ENCODE assay signal across 8 cellular contexts in the genomic region with DNA sequence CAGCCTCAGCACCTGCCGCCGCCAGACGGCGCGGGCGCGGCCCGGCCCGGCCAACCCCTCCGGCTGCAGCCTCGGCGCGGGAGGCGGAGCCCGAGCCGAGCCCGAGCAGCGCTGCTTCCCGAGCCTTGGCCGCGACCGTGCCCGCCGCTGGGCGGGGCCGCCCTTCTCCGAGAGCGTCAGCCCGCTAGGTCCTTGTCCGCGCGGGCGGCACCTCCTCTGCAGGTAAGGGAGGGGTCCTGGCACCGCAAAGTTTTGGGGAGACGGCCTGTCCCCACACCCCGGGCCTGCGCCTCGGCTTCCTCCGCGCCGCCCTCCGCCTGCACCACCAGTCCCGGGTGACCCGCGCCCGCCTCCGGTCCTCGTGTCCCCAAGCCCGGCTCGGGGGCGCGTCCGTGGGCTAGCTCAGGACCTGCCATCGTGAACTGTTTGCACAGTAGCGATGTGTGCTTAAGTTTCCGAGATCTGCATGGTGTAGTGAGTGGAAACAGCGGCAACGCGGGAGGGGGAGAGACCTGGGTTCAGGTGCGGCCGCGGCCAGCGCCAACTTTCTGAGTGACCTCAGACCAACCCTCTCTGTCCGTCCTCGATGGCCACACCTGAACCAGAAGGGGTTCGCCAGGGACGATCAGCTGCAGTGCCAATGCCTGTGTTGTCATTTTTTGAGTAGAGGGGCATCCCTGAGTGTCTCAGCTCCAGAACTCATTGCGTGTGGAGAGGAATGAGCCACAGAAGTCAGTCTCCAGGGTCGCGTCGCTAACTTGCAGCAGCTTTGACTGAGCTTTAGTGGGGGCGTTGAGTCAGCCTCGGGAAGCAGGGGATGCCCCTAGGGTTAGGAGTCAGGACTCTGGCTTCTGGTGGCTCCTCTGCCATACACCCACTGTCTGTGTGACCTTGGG. TPM values are rescaled to one million over a fixed set of nuclear protein-coding genes. Genes with fewer than 3 reads are reported as not detected.
DNase-seq lines count a peak whose midpoint lies in the region; ATAC-seq and TF ChIP-seq lines count a peak whose summit lies in the region.

A gene with protein sequence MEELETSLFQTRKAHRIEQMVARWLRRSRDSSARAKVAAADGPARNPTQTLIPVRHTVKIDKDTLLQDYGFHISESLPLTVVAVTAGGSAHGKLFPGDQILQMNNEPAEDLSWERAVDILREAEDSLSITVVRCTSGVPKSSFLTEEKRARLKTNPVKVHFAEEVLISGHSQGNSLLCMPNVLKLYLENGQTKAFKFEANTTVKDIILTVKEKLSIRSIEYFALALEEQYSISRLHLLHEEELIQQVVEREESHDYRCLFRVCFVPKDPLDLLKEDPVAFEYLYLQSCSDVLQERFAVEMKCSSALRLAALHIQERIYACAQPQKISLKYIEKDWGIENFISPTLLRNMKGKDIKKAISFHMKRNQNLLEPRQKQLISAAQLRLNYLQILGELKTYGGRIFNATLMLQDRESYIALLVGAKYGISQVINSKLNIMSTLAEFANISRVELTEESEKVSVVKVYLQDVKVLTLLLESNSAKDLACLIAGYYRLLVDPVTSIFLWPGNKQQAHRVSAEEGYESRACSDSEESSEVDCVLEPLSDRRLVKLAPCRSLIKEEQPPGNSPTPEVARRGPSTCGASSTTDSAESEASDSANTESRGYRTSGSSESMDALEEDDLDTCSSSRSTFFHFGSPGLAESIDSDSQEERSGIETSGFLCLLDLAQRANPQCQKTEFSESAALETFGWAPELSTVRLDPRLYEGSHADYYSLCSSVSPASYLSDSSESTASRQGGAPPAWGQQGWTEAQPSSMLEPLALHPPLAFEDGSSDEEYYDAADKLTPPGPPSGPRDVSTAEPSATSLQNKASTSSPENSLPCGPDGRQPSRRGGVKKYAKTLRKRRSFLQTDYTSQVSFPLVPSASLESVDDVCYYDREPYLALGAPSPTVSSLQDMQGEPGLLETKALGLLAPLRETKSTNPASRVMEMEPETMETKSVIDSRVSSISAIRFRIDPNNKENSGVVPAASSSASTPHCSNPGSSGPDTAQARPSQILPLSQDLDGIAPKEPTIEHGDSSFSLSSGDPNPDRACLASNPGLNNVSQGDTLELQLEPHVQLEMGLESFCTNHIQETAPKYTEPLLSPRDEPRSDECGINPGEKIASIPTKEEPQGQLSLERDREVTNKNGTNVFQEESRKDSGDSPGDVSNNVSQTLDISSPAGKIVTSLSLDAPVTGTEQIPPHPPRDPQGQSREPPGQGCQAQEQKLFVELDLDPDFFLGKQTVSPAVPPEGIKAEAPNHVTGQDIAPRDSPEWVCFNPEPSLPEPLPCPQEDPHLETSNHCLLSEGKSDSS (N-terminal part only) (plus strand): TSS at position 82 of the 896 bp plus-strand sequence. CDS start 41,688 bp downstream, outside the sequence.

- H3K4me3 ChIP-seq in A673 (ENCODE audit: low read depth, low read length, poor library complexity, severe bottlenecking): peak within 1 kb of the TSS; percentile 52
- H3K4me3 ChIP-seq in epithelial cell of esophagus (ENCODE audit: low read length): peak within 1 kb of the TSS; percentile 29
- H3K4me3 ChIP-seq in muscle layer of duodenum (ENCODE audit: low read depth in 1 of 2, low read length in 2 of 2): peak within 1 kb of the TSS; percentile 43 to 77

- POLR2A ChIA-PET in A673 (lab: Charles Lee; ENCODE audit: low non-redundant PET): no interaction called here

- no TSS peak for BruUV-seq in A673 (replicated peaks; lab: Mats Ljungman, UMichigan)

- peaks cover 4% of the 10 kb centered on the region for H3K4me1 ChIP-seq in A673 (ENCODE audit: insufficient read depth, low read length, poor library complexity, severe bottlenecking)
- H3K4me1 ChIP-seq in muscle layer of duodenum (ENCODE audit: control insufficient read depth in 1 of 2, insufficient read depth in 2 of 2, low read length in 2 of 2): peaks cover 0 to 8% of the 10 kb centered on the region in 2 donors

- TF ChIP-seq CTCF in A673 (conservative IDR thresholded peaks at IDR 0.05; ENCODE audit: low read depth, low read length) (no peak), epithelial cell of esophagus (IDR thresholded peaks at IDR 0.05; ENCODE audit: insufficient read depth, low read depth, low read length, missing control alignments) (no peak)

- CTCF ChIA-PET in A673 (lab: Charles Lee): no interaction called here

- DNase-seq in A673 (ENCODE audit: low spot score): peak; percentile 56
- DNase-seq in NCI-H460 (ENCODE audit: extremely low read depth, low read depth): peak; percentile 21
- DNase-seq in activated CD8-positive, alpha-beta memory T cell treated with anti-CD3 and anti-CD28 coated beads, Interleukin-2, amount 50 U/mL, for 48 hours: peak; percentile 82
- peak; percentile 73 for DNase-seq in epithelial cell of esophagus (ENCODE audit: low read depth)
- peak in 4 of 6 experiments; percentile 23 to 30 (median 28) for DNase-seq in stimulated activated naive CD4-positive, alpha-beta T cell (lab: John Stamatoyannopoulos, UW)

- H3K36me3 ChIP-seq in A673 (ENCODE audit: insufficient read depth, low read length, poor library complexity, severe bottlenecking): no peaks in the 10 kb centered on the region
- no peaks in the 10 kb centered on the region for H3K36me3 ChIP-seq in muscle layer of duodenum (ENCODE audit: control insufficient read depth in 1 of 2, insufficient read depth in 2 of 2, low read length in 2 of 2)

- peaks cover 73% of the 10 kb centered on the region for H3K27me3 ChIP-seq in A673 (replicated peaks; ENCODE audit: insufficient read depth, low read depth, low read length, poor library complexity)
- H3K27me3 ChIP-seq in muscle layer of duodenum (ENCODE audit: low read depth, low read length): peaks cover 21% of the 10 kb centered on the region

- ATAC-seq in GM18511 (IDR thresholded peaks at IDR 0.05; ENCODE audit: unreplicated experiment) (peak; percentile 91), HG03045 (IDR thresholded peaks at IDR 0.05; ENCODE audit: unreplicated experiment) (peak; percentile 79)

- H3K9me3 ChIP-seq in A673 (ENCODE audit: low read depth, low read length, poor library complexity, severe bottlenecking) (no peaks in the 10 kb centered on the region), muscle layer of duodenum (ENCODE audit: control insufficient read depth in 1 of 2, low read length in 2 of 2) (no peaks in the 10 kb centered on the region)

- H3K27ac ChIP-seq in A673 (ENCODE audit: low read depth, low read length, poor library complexity, severe bottlenecking) (no peak within 1 kb of the TSS), muscle layer of duodenum (ENCODE audit: low read length) (no peak within 1 kb of the TSS)

- intact Hi-C loops in A673 (cut with micrococcal nuclease; ENCODE audit: unreplicated experiment): loop anchor here (5.0 kb wide), 1 partner anchor 46 kb away; no protein-coding TSS in a partner anchor

RNA-seq across cellular contexts. Expression of the gene that starts here (rescaled TPM):
- not detected in 2 replicates for total RNA-seq in A673 (2021)
- total RNA-seq in NCI-H460 (2014; rRNA removed; shearing (Covaris generic)): not detected in 2 replicates
- polyA plus RNA-seq in NCI-H460 (2014; cell fraction: nucleus; rRNA removed): not detected in 2 replicates

Comparison
In these comparisons a context has a peak if more than half of its experiments do, and no peak if none do; other contexts are left out.
1. Peak in DNase-seq and H3K4me3 ChIP-seq in A673; RNA of the gene not detected or under 1 TPM.
2. Peak in DNase-seq in NCI-H460; RNA of the gene not detected or under 1 TPM.
3. DNase-seq: peak in every context shown above with its lines; median percentile 82 in activated CD8-positive, alpha-beta memory T cell treated with anti-CD3 and anti-CD28 coated beads, Interleukin-2, amount 50 U/mL, for 48 hours; 73 in epithelial cell of esophagus; 56 in A673; 28 in stimulated activated naive CD4-positive, alpha-beta T cell; 21 in NCI-H460.